In genomic region chr10:72355214-72355555, GRCh38 we compare ENCODE assay signal across 8 cellular contexts. TPM values are rescaled to one million over a fixed set of nuclear protein-coding genes. Genes with fewer than 3 reads are reported as not detected.
DNase-seq lines count a peak whose midpoint lies in the region; ATAC-seq and TF ChIP-seq lines count a peak whose summit lies in the region.

No MANE protein-coding gene starts in this region.

- ATAC-seq in CD4-positive, alpha-beta T cell (ENCODE audit: poor library complexity), result peak; percentile 13
- ATAC-seq in effector memory CD8-positive, alpha-beta T cell (replicated peaks), result peak; percentile 15
- ATAC-seq in GM18868 (IDR thresholded peaks at IDR 0.05; ENCODE audit: unreplicated experiment) (no peak), GM21737 (IDR thresholded peaks at IDR 0.05; ENCODE audit: unreplicated experiment) (no peak)

- H3K27ac Mint-ChIP-seq in CD4-positive, alpha-beta T cell, result peak overlapping the region; percentile 92
- peak overlapping the region; percentile 93 to 97 for H3K27ac Mint-ChIP-seq in effector memory CD8-positive, alpha-beta T cell

- H3K4me1 Mint-ChIP-seq in CD4-positive, alpha-beta T cell (ENCODE audit: low read depth), result peaks cover 44% of the 10 kb centered on the region
- peaks cover 29 to 34% of the 10 kb centered on the region in 2 donors for H3K4me1 Mint-ChIP-seq in effector memory CD8-positive, alpha-beta T cell (ENCODE audit: low read depth in 2 of 2)

- POLR2A ChIA-PET in CD4-positive, alpha-beta T cell (lab: Charles Lee), result interaction anchor here (0.6 to 1.8 kb wide), 7 partner anchors 9 to 741 kb away, joined by 3 to 8 read pairs (median 5); partner anchors contain the start of gene MCU

- no peaks in the 10 kb centered on the region for H3K9me3 Mint-ChIP-seq in CD4-positive, alpha-beta T cell
- H3K9me3 Mint-ChIP-seq in effector memory CD8-positive, alpha-beta T cell, result no peaks in the 10 kb centered on the region

- H3K4me3 ChIP-seq in LNCaP clone FGC (ENCODE audit: low read depth, low read length) (peak overlapping the region; percentile 62), neutrophil (ENCODE audit: low read depth in 1 of 2, low read length in 1 of 2) (peak overlapping the region; percentile 68 to 97)

- H3K27ac ChIP-seq in CD4-positive, alpha-beta T cell (ENCODE audit: low read depth, low read length), result peak overlapping the region; percentile 95
- H3K27ac ChIP-seq in neutrophil, result peak overlapping the region; percentile 98

- peak overlapping the region; percentile 99 for H3K4me3 Mint-ChIP-seq in CD4-positive, alpha-beta T cell
- peak overlapping the region; percentile 92 to 96 for H3K4me3 Mint-ChIP-seq in effector memory CD8-positive, alpha-beta T cell

- H3K36me3 Mint-ChIP-seq in CD4-positive, alpha-beta T cell (ENCODE audit: low read depth), result peaks cover 38% of the 10 kb centered on the region
- peaks cover 33% of the 10 kb centered on the region for H3K36me3 Mint-ChIP-seq in effector memory CD8-positive, alpha-beta T cell (ENCODE audit: insufficient read depth)

- H3K4me1 ChIP-seq in neutrophil (ENCODE audit: control insufficient read depth in 1 of 2, insufficient read depth in 1 of 2, low read depth in 1 of 2, low read length in 1 of 2), result peaks cover 31 to 33% of the 10 kb centered on the region in 2 experiments

- TF ChIP-seq CTCF in CD4-positive, alpha-beta T cell (IDR thresholded peaks at IDR 0.05), result no peak
- no peak for TF ChIP-seq CTCF in LNCaP clone FGC (IDR thresholded peaks at IDR 0.05; ENCODE audit: control insufficient read depth, extremely low read depth, insufficient read depth)
- no peak for TF ChIP-seq CTCF in neutrophil (IDR thresholded peaks at IDR 0.05)

- intact Hi-C loops in CD4-positive, alpha-beta T cell (cut with DNase I, micrococcal nuclease), result loop anchor here in 1 of 2 experiments (2.0 to 10.0 kb wide), 3 partner anchors 814 to 1140 kb away; partner anchors contain the start of genes ECD, FAM149B1 and PPP3CB

- no peaks in the 10 kb centered on the region for H3K27me3 ChIP-seq in CD4-positive, alpha-beta T cell (ENCODE audit: control insufficient read depth, insufficient read depth, low read length)
- H3K27me3 ChIP-seq in neutrophil, result no peaks in the 10 kb centered on the region

- no peaks in the 10 kb centered on the region for H3K9me3 ChIP-seq in CD4-positive, alpha-beta T cell (ENCODE audit: control insufficient read depth, low read length)
- H3K9me3 ChIP-seq in neutrophil, result no peaks in the 10 kb centered on the region

- DNase-seq in CD4-positive, alpha-beta T cell, result no peak
- DNase-seq in LNCaP clone FGC (ENCODE audit: low read depth) (no peak), NCI-H345 treated with DMSO at 0.1 percent for 48 hours (lab: John Stamatoyannopoulos, UW; ENCODE audit: unreplicated experiment) (no peak)
- DNase-seq in effector memory CD8-positive, alpha-beta T cell, result no peak
- DNase-seq in stimulated activated CD8-positive, alpha-beta memory T cell treated with anti-CD3 and anti-CD28 coated beads, Interleukin-4, amount 100 ng/mL, for 48 hours, result no peak

- CTCF ChIA-PET in CD4-positive, alpha-beta T cell (lab: Charles Lee), result interaction anchor here (0.8 to 1.6 kb wide), 4 partner anchors 10 to 741 kb away, joined by 3 to 5 read pairs (median 3); partner anchors contain the start of gene P4HA1

- H3K36me3 ChIP-seq in neutrophil, result peaks cover 8% of the 10 kb centered on the region

- no peaks in the 10 kb centered on the region for H3K27me3 Mint-ChIP-seq in CD4-positive, alpha-beta T cell
- H3K27me3 Mint-ChIP-seq in effector memory CD8-positive, alpha-beta T cell, result no peaks in the 10 kb centered on the region

RNA-seq across cellular contexts. Expression of gene DNAJB12, which starts 0.5 kb away (rescaled TPM):
- 10 to 100 TPM; 25.2 to 27.0 TPM for total RNA-seq in CD4-positive, alpha-beta T cell

Comparison
In these comparisons a context has a peak if more than half of its experiments do, and no peak if none do; other contexts are left out.
1. ATAC-seq: peak in CD4-positive, alpha-beta T cell (single experiment) and effector memory CD8-positive, alpha-beta T cell (single experiment); none in GM18868 (single experiment) and GM21737 (single experiment).